Comparison of ENCODE assay signal across 24 cellular contexts in genomic region chr10:47158116-47159071, GRCh38.
A peak's percentile ranks its signal among the peaks of the same experiment; 100 is the strongest.
DNase-seq lines count a peak whose midpoint lies in the region; ATAC-seq and TF ChIP-seq lines count a peak whose summit lies in the region.
"Had no signal": no experiment of that assay in that cellular context is flagged by ENCODE, and none has a peak within 500 bp of the region (broad histone marks: within the 10 kb centered on the region; RNA-seq: fewer than 3 reads in every experiment).

No MANE protein-coding gene starts in this region.

- no peak overlapping the region for H3K4me2 ChIP-seq in trophoblast cell (ENCODE audit: low read length)
- H3K4me2 ChIP-seq: A549; BLaER1 treated with 17β-estradiol and CSF1 and Interleukin-3, amounts not matched to agents 10 nM and 100 nM; GM23338 had no signal

- no peak overlapping the region for H3K27ac ChIP-seq in right atrium auricular region
- no peak overlapping the region for H3K27ac ChIP-seq in esophagus muscularis mucosa (replicated peaks in 1 of 4)
- H3K27ac ChIP-seq in trophoblast cell (ENCODE audit: low read depth, low read length): no peak overlapping the region
- H3K27ac ChIP-seq: A549; BLaER1 treated with 17β-estradiol and CSF1 and Interleukin-3, amounts not matched to agents 10 nM and 100 nM had no signal

- TF ChIP-seq POLR2A in esophagus muscularis mucosa (IDR thresholded peaks at IDR 0.05; ENCODE audit: low read depth): no peak

- no peaks in the 10 kb centered on the region for H3K4me1 Mint-ChIP-seq in activated T-cell treated with anti-CD3 and anti-CD28 coated beads, Interleukin-2, amount 50 U/mL, for 4 hours (ENCODE audit: low read depth)

- H3K9ac ChIP-seq in trophoblast cell (ENCODE audit: low read length): peak overlapping the region; percentile 5
- H3K9ac ChIP-seq: BLaER1 treated with 17β-estradiol and CSF1 and Interleukin-3, amounts not matched to agents 10 nM and 100 nM had no signal

- TF ChIP-seq CTCF in right atrium auricular region (IDR thresholded peaks at IDR 0.05) (no peak), esophagus muscularis mucosa (IDR thresholded peaks at IDR 0.05) (no peak)

- ATAC-seq in activated T-cell treated with anti-CD3 and anti-CD28 coated beads, Interleukin-2, amount 50 U/mL, for 4 hours: no peak
- ATAC-seq: A549, GM12878, GM23338, HCT116 had no signal

- H3K9me3 ChIP-seq in right atrium auricular region (peaks cover 0 to 13% of the 10 kb centered on the region in 2 donors), esophagus muscularis mucosa (peaks cover 0 to 12% (median 7%) of the 10 kb centered on the region in 4 donors), trophoblast cell (ENCODE audit: insufficient read depth, low read depth, low read length) (peaks cover 8% of the 10 kb centered on the region)
- H3K9me3 ChIP-seq: BE2C had no signal

- no peak overlapping the region for H2BK5ac ChIP-seq in trophoblast cell (ENCODE audit: low read depth, low read length, poor library complexity)

- no peak overlapping the region for H2BK12ac ChIP-seq in trophoblast cell (ENCODE audit: low read length)

- no peak overlapping the region for H2BK120ac ChIP-seq in trophoblast cell (ENCODE audit: insufficient read depth, low read length, poor library complexity)

- no peak overlapping the region for H2AFZ ChIP-seq in trophoblast cell (ENCODE audit: insufficient read depth, low read length, poor library complexity)
- H2AFZ ChIP-seq: GM23338 had no signal

- 95% methylated on average over 8 of the region's 10 CpGs for WGBS in esophagus muscularis mucosa
- WGBS in trophoblast cell (ENCODE audit: extremely low coverage, insufficient coverage, insufficient read length): no CpG with 5 or more reads among the region's 10 CpGs

- no peak overlapping the region for H3K18ac ChIP-seq in trophoblast cell (ENCODE audit: low read length)

- no peaks in the 10 kb centered on the region for H3K79me1 ChIP-seq in trophoblast cell (ENCODE audit: low read length)

- DNase-seq in right atrium auricular region (ENCODE audit: low spot score) (peak; percentile 38), cardiac septum (ENCODE audit: low spot score) (no peak), esophagus muscularis mucosa (ENCODE audit: extremely low spot score) (peak; percentile 87), trophoblast cell (no peak), globus pallidus (ENCODE audit: low spot score) (no peak)
- DNase-seq in activated T-cell treated with anti-CD3 and anti-CD28 coated beads, Interleukin-2, amount 50 U/mL, for 4 hours: no peak
- DNase-seq in activated CD4-positive, alpha-beta T cell treated with anti-CD3 and anti-CD28 coated beads for 48 hours: no peak
- DNase-seq: 8988T; ACHN; AML-193; BE2C; CD4-positive, alpha-beta T cell; CD8-positive, alpha-beta memory T cell; DMS 273 treated with DMSO at 0.1 percent for 48 hours; DMS79; EL; GDM1; H9 had no signal

- no peak overlapping the region for H3K23ac ChIP-seq in trophoblast cell (ENCODE audit: low read length)

- H2AK5ac ChIP-seq in trophoblast cell (ENCODE audit: low read length): no peak overlapping the region

- no peak overlapping the region for H3K4me3 Mint-ChIP-seq in activated T-cell treated with anti-CD3 and anti-CD28 coated beads, Interleukin-2, amount 50 U/mL, for 4 hours
- H3K4me3 Mint-ChIP-seq: CD14-positive monocyte; CD4-positive, alpha-beta T cell; CD8-positive, alpha-beta memory T cell; GM23338; H9 had no signal

- peaks cover 21% of the 10 kb centered on the region for H3K9me3 Mint-ChIP-seq in activated T-cell treated with anti-CD3 and anti-CD28 coated beads, Interleukin-2, amount 50 U/mL, for 4 hours

- no peak overlapping the region for H3K4ac ChIP-seq in trophoblast cell (ENCODE audit: low read depth, low read length)

- H3K27me3 ChIP-seq in right atrium auricular region: no peaks in the 10 kb centered on the region
- no peaks in the 10 kb centered on the region for H3K27me3 ChIP-seq in esophagus muscularis mucosa
- H3K27me3 ChIP-seq in trophoblast cell (ENCODE audit: insufficient read depth, low read length): no peaks in the 10 kb centered on the region
- H3K27me3 ChIP-seq: BE2C; BLaER1 treated with 17β-estradiol and CSF1 and Interleukin-3, amounts not matched to agents 10 nM and 100 nM had no signal

- H3K79me2 ChIP-seq in trophoblast cell (ENCODE audit: control insufficient read depth, insufficient read depth, low read length, poor library complexity): no peaks in the 10 kb centered on the region

- H4K12ac ChIP-seq in trophoblast cell (ENCODE audit: low read depth, low read length): no peak overlapping the region

- no peak overlapping the region for H4K91ac ChIP-seq in trophoblast cell (ENCODE audit: low read depth, low read length)

- H3K36me3 Mint-ChIP-seq in activated T-cell treated with anti-CD3 and anti-CD28 coated beads, Interleukin-2, amount 50 U/mL, for 4 hours (ENCODE audit: insufficient read depth): peaks cover 3% of the 10 kb centered on the region
- H3K36me3 Mint-ChIP-seq: CD14-positive monocyte; CD8-positive, alpha-beta memory T cell had no signal

- H3K36me3 ChIP-seq in right atrium auricular region (no peaks in the 10 kb centered on the region), esophagus muscularis mucosa (no peaks in the 10 kb centered on the region), trophoblast cell (ENCODE audit: control insufficient read depth in 1 of 2, insufficient read depth in 2 of 2, low read length in 2 of 2) (no peaks in the 10 kb centered on the region)
- H3K36me3 ChIP-seq: BE2C; BLaER1 treated with 17β-estradiol and CSF1 and Interleukin-3, amounts not matched to agents 10 nM and 100 nM had no signal

- intact Hi-C loops in cardiac septum (cut with DNase I): no loop called here
- intact Hi-C loops in esophagus muscularis mucosa (cut with DNase I): no loop called here

- H3K4me1 ChIP-seq in right atrium auricular region (no peaks in the 10 kb centered on the region), esophagus muscularis mucosa (peaks cover 0 to 14% (median 8%) of the 10 kb centered on the region in 4 donors), trophoblast cell (ENCODE audit: control insufficient read depth in 1 of 2, insufficient read depth in 2 of 2, low read length in 2 of 2) (no peaks in the 10 kb centered on the region)
- H3K4me1 ChIP-seq: A549, BE2C had no signal

- no peak overlapping the region for H4K8ac ChIP-seq in trophoblast cell (ENCODE audit: low read depth, low read length)

- no peaks in the 10 kb centered on the region for H3K27me3 Mint-ChIP-seq in activated T-cell treated with anti-CD3 and anti-CD28 coated beads, Interleukin-2, amount 50 U/mL, for 4 hours (ENCODE audit: low read depth)
- H3K27me3 Mint-ChIP-seq: CD4-positive, alpha-beta T cell had no signal

- H3K4me3 ChIP-seq in right atrium auricular region (no peak overlapping the region), esophagus muscularis mucosa (no peak overlapping the region), trophoblast cell (ENCODE audit: low read depth, low read length) (no peak overlapping the region)
- H3K4me3 ChIP-seq: A549; BLaER1 treated with 17β-estradiol and CSF1 and Interleukin-3, amounts not matched to agents 10 nM and 100 nM; GM12878; GM23338 had no signal

- no peak for TF ChIP-seq EP300 in esophagus muscularis mucosa (IDR thresholded peaks at IDR 0.05)

- H3K14ac ChIP-seq in trophoblast cell (ENCODE audit: low read length): no peak overlapping the region

Comparison
In these comparisons a context has a peak if more than half of its experiments do, and no peak if none do; other contexts are left out.
1. DNase-seq: peak in right atrium auricular region (single experiment) and esophagus muscularis mucosa (single experiment); none in cardiac septum (single experiment), trophoblast cell (0 of 2), globus pallidus (single experiment), activated T-cell treated with anti-CD3 and anti-CD28 coated beads, Interleukin-2, amount 50 U/mL, for 4 hours (single experiment) and activated CD4-positive, alpha-beta T cell treated with anti-CD3 and anti-CD28 coated beads for 48 hours (single experiment).